In the genomic region with DNA sequence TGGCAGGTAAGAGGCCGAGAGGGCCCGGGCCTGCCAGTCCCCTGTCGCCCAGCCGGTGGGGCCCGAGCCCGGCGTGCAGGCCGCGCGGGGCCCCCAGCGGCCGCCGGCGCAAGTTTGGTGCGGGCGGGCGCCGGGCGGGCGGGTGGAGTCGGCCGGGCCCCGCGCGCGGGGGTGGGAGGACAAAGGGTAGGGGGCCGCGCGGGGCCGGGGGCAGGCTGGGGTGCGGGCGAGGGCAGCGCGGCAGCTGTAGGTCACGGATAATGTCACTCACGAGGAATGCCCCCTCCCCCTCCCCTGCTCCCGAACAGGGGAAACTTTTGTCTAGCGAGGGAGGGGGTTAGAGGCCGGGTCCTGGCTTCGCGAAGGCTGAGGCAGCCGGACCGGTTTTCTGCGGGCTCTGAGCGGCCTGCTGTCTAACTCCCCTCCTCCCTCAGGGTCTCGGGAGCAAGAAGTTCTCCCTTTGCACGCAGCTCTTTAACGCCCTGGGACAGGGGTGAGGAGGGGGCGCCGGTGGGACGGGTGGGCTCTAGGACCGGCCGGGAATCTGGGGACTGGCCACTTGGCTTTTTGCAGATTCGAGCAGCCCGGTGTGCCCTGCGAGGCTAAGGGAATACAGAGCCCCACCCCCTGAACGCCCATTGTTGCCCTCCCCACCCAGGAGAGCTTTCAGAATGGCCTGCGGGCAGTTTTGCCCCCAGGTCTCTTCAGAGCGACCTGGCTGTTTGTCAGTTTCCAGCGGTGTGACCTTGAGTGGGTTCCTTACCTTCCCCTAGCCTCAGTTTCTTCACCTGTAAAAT, we compare ENCODE assay signal across 8 cellular contexts. TPM values are rescaled to one million over a fixed set of nuclear protein-coding genes. Genes with fewer than 3 reads are reported as not detected.
DNase-seq lines count a peak whose midpoint lies in the region; ATAC-seq and TF ChIP-seq lines count a peak whose summit lies in the region.

No MANE protein-coding gene starts in this region.

- POLR2A ChIA-PET in activated B cell treated with CpG ODN at 0.5 μM for 24 hours (lab: Charles Lee): interaction anchor here (0.6 to 3.7 kb wide), 11 partner anchors 25 to 1263 kb away, joined by 3 to 18 read pairs (median 3); a partner anchor contains a TSS

- ATAC-seq in activated B cell treated with CpG ODN at 0.5 μM for 24 hours (ENCODE audit: low read depth): peak; percentile 38

- no peaks in the 10 kb centered on the region for H3K36me3 Mint-ChIP-seq in activated B cell treated with CpG ODN at 0.5 μM for 24 hours (ENCODE audit: low read depth)

- intact Hi-C loops in activated B cell treated with CpG ODN at 0.5 μM for 24 hours (cut with micrococcal nuclease): loop anchor here (1.0 to 5.0 kb wide), 3 partner anchors 34 to 141 kb away; no protein-coding TSS in a partner anchor

- H3K27ac ChIP-seq in layer of hippocampus (ENCODE audit: low read depth, low read length): peak overlapping the region; percentile 90

- in situ Hi-C loops in KBM-7 (cut with MboI; ENCODE audit: low pct_unique_long_range_greater_than_20kb, low sequenced_read_pairs): no loop called here

- CTCF ChIA-PET in activated B cell treated with CpG ODN at 0.5 μM for 24 hours (lab: Charles Lee): interaction anchor here (1.4 kb wide), 1 partner anchor 28 kb away, joined by 5 read pairs; no protein-coding TSS in a partner anchor

- no peak for TF ChIP-seq CTCF in activated B cell treated with CpG ODN at 0.5 μM for 24 hours (IDR thresholded peaks at IDR 0.05)
- no peak for TF ChIP-seq CTCF in choroid plexus epithelial cell (conservative IDR thresholded peaks at IDR 0.05; ENCODE audit: low read depth, low read length)

- no peaks in the 10 kb centered on the region for H3K27me3 ChIP-seq in layer of hippocampus (ENCODE audit: control insufficient read depth, insufficient read depth, low read length)

- no peaks in the 10 kb centered on the region for H3K9me3 Mint-ChIP-seq in activated B cell treated with CpG ODN at 0.5 μM for 24 hours

- H3K27me3 Mint-ChIP-seq in activated B cell treated with CpG ODN at 0.5 μM for 24 hours: no peaks in the 10 kb centered on the region

- peaks cover 53% of the 10 kb centered on the region for H3K4me1 Mint-ChIP-seq in activated B cell treated with CpG ODN at 0.5 μM for 24 hours

- peak overlapping the region; percentile 79 for H3K4me3 Mint-ChIP-seq in activated B cell treated with CpG ODN at 0.5 μM for 24 hours

- DNase-seq in DMS79 treated with DMSO at 0.1 percent for 48 hours (lab: John Stamatoyannopoulos, UW): peak; percentile 40
- no peak for DNase-seq in DMS79 (lab: John Stamatoyannopoulos, UW)
- DNase-seq in KBM-7: peak; percentile 60
- peak; percentile 76 for DNase-seq in activated B cell treated with CpG ODN at 0.5 μM for 24 hours
- DNase-seq in choroid plexus epithelial cell (ENCODE audit: low read depth): peak; percentile 54
- DNase-seq in stimulated activated CD4-positive, alpha-beta T cell treated with anti-CD3 and anti-CD28 coated beads, Interleukin-2, amount 100 ng/mL, for 24 hours: peak; percentile 40 to 50
- DNase-seq in cerebellar cortex (ENCODE audit: low spot score): no peak

- peak overlapping the region; percentile 91 for H3K4me3 ChIP-seq in choroid plexus epithelial cell (ENCODE audit: low read depth, low read length)

- H3K27ac Mint-ChIP-seq in activated B cell treated with CpG ODN at 0.5 μM for 24 hours: peak overlapping the region; percentile 85

RNA-seq across cellular contexts. Expression of a gene that starts 21.3 kb away (rescaled TPM):
- total RNA-seq in activated B cell treated with CpG ODN at 0.5 μM for 24 hours: 5.7 and 8.1 TPM in 2 replicates

RNA-seq across cellular contexts. Expression of a gene that starts 37.1 kb away (rescaled TPM):
- 4,086 and 4,865 TPM in 2 replicates for total RNA-seq in activated B cell treated with CpG ODN at 0.5 μM for 24 hours

Comparison
In these comparisons a context has a peak if more than half of its experiments do, and no peak if none do; other contexts are left out.
1. DNase-seq: peak in DMS79 treated with DMSO at 0.1 percent for 48 hours (single experiment), KBM-7 (single experiment), activated B cell treated with CpG ODN at 0.5 μM for 24 hours (single experiment), choroid plexus epithelial cell (single experiment) and stimulated activated CD4-positive, alpha-beta T cell treated with anti-CD3 and anti-CD28 coated beads, Interleukin-2, amount 100 ng/mL, for 24 hours (2 of 2); none in DMS79 (single experiment) and cerebellar cortex (single experiment).